Comparison of ENCODE assay signal across 30 cellular contexts in genomic region chr18:55079067-55079466, GRCh38.
"Had no signal": no experiment of that assay in that cellular context is flagged by ENCODE, and none has a peak within 500 bp of the region (broad histone marks: within the 10 kb centered on the region; RNA-seq: fewer than 3 reads in every experiment).

No MANE protein-coding gene starts in this region.

- H3K27me3 ChIP-seq: adrenal gland, breast epithelium, cardiac muscle cell, colonic mucosa had no signal

- H3K27ac Mint-ChIP-seq: activated CD4-positive, alpha-beta memory T cell treated with anti-CD3 and anti-CD28 coated beads for 36 hours; activated CD4-positive, alpha-beta T cell treated with anti-CD3 and anti-CD28 coated beads for 36 hours; activated CD4-positive, alpha-beta T cell treated with anti-CD3 and anti-CD28 coated beads, Interleukin-2, amount 10 ng/mL, durations not matched to agents 24 days and 14 days; activated CD8-positive, alpha-beta memory T cell treated with anti-CD3 and anti-CD28 coated beads, Interleukin-2, amount 10 ng/mL, durations not matched to agents 7 days and 5 days; activated CD8-positive, alpha-beta T cell treated with anti-CD3 and anti-CD28 coated beads, Interleukin-2, amount 10 ng/mL, durations not matched to agents 7 days and 5 days; activated naive CD4-positive, alpha-beta T cell treated with anti-CD3 and anti-CD28 coated beads for 36 hours; activated naive CD4-positive, alpha-beta T cell treated with anti-CD3 and anti-CD28 coated beads, Interleukin-2, amount 50 U/mL, for 24 hours; activated naive CD8-positive, alpha-beta T cell treated with anti-CD3 and anti-CD28 coated beads for 36 hours; activated naive CD8-positive, alpha-beta T cell treated with anti-CD3 and anti-CD28 coated beads, Interleukin-2, amount 50 U/mL, for 24 hours; activated T-helper 1 cell treated with anti-CD3 and anti-CD28 coated beads, Interleukin-12 subunit alpha, Interleukin-12 subunit beta, Interleukin-2, Interleukin-4 antibody, amounts not matched to agents 30 ng/mL and 10 ng/mL and 1 ng/mL, durations not matched to agents 14 hours and 24 hours and 36 hours; activated T-helper 2 cell treated with anti-CD3 and anti-CD28 coated beads, Interferon-gamma antibody, Interleukin-2, Interleukin-4, amounts not matched to agents 10 μg/mL and 5 μg/mL and 100 μg/mL, durations not matched to agents 14 hours and 24 hours and 36 hours had no signal

- FAIRE-seq: frontal cortex had no signal

- ATAC-seq: activated CD4-positive, alpha-beta T cell treated with anti-CD3 and anti-CD28 coated beads for 36 hours; activated CD8-positive, alpha-beta memory T cell treated with anti-CD3 and anti-CD28 coated beads, Interleukin-2, amount 10 ng/mL, durations not matched to agents 7 days and 5 days; activated CD8-positive, alpha-beta T cell treated with anti-CD3 and anti-CD28 coated beads, Interleukin-2, amount 10 ng/mL, durations not matched to agents 7 days and 5 days; activated naive CD8-positive, alpha-beta T cell treated with anti-CD3 and anti-CD28 coated beads, Interleukin-2, amount 50 U/mL, for 24 hours had no signal

- H3K4me3 Mint-ChIP-seq: activated CD4-positive, alpha-beta memory T cell treated with anti-CD3 and anti-CD28 coated beads for 36 hours; activated CD4-positive, alpha-beta T cell treated with anti-CD3 and anti-CD28 coated beads for 36 hours; activated CD4-positive, alpha-beta T cell treated with anti-CD3 and anti-CD28 coated beads, Interleukin-2, amount 10 ng/mL, durations not matched to agents 24 days and 14 days; activated CD8-positive, alpha-beta memory T cell treated with anti-CD3 and anti-CD28 coated beads, Interleukin-2, amount 10 ng/mL, durations not matched to agents 7 days and 5 days; activated CD8-positive, alpha-beta T cell treated with anti-CD3 and anti-CD28 coated beads, Interleukin-2, amount 10 ng/mL, durations not matched to agents 7 days and 5 days; activated naive CD4-positive, alpha-beta T cell treated with anti-CD3 and anti-CD28 coated beads for 36 hours; activated naive CD4-positive, alpha-beta T cell treated with anti-CD3 and anti-CD28 coated beads, Interleukin-2, amount 50 U/mL, for 24 hours; activated naive CD8-positive, alpha-beta T cell treated with anti-CD3 and anti-CD28 coated beads for 36 hours; activated naive CD8-positive, alpha-beta T cell treated with anti-CD3 and anti-CD28 coated beads, Interleukin-2, amount 50 U/mL, for 24 hours; activated T-helper 1 cell treated with anti-CD3 and anti-CD28 coated beads, Interleukin-12 subunit alpha, Interleukin-12 subunit beta, Interleukin-2, Interleukin-4 antibody, amounts not matched to agents 30 ng/mL and 10 ng/mL and 1 ng/mL, durations not matched to agents 14 hours and 24 hours and 36 hours had no signal

- H3K27ac ChIP-seq: breast epithelium, cardiac muscle cell, colonic mucosa, epithelial cell of prostate had no signal

- H3K4me1 ChIP-seq: adrenal gland, breast epithelium, colonic mucosa had no signal

- H3K36me3 ChIP-seq: adrenal gland, breast epithelium, cardiac muscle cell, colonic mucosa had no signal

- H3K9me3 Mint-ChIP-seq: activated CD4-positive, alpha-beta memory T cell treated with anti-CD3 and anti-CD28 coated beads for 36 hours; activated CD4-positive, alpha-beta T cell treated with anti-CD3 and anti-CD28 coated beads, Interleukin-2, amount 10 ng/mL, durations not matched to agents 24 days and 14 days; activated naive CD4-positive, alpha-beta T cell treated with anti-CD3 and anti-CD28 coated beads for 36 hours; activated naive CD4-positive, alpha-beta T cell treated with anti-CD3 and anti-CD28 coated beads, Interleukin-2, amount 50 U/mL, for 24 hours; activated naive CD8-positive, alpha-beta T cell treated with anti-CD3 and anti-CD28 coated beads for 36 hours; activated naive CD8-positive, alpha-beta T cell treated with anti-CD3 and anti-CD28 coated beads, Interleukin-2, amount 50 U/mL, for 24 hours; activated T-helper 1 cell treated with anti-CD3 and anti-CD28 coated beads, Interleukin-12 subunit alpha, Interleukin-12 subunit beta, Interleukin-2, Interleukin-4 antibody, amounts not matched to agents 30 ng/mL and 10 ng/mL and 1 ng/mL, durations not matched to agents 14 hours and 24 hours and 36 hours; activated T-helper 2 cell treated with anti-CD3 and anti-CD28 coated beads, Interferon-gamma antibody, Interleukin-2, Interleukin-4, amounts not matched to agents 10 μg/mL and 5 μg/mL and 100 μg/mL, durations not matched to agents 14 hours and 24 hours and 36 hours had no signal

- H3K4me1 Mint-ChIP-seq: activated CD4-positive, alpha-beta T cell treated with anti-CD3 and anti-CD28 coated beads for 36 hours; activated CD4-positive, alpha-beta T cell treated with anti-CD3 and anti-CD28 coated beads, Interleukin-2, amount 10 ng/mL, durations not matched to agents 24 days and 14 days; activated CD8-positive, alpha-beta memory T cell treated with anti-CD3 and anti-CD28 coated beads, Interleukin-2, amount 10 ng/mL, durations not matched to agents 7 days and 5 days; activated naive CD4-positive, alpha-beta T cell treated with anti-CD3 and anti-CD28 coated beads, Interleukin-2, amount 50 U/mL, for 24 hours; activated naive CD8-positive, alpha-beta T cell treated with anti-CD3 and anti-CD28 coated beads for 36 hours; activated naive CD8-positive, alpha-beta T cell treated with anti-CD3 and anti-CD28 coated beads, Interleukin-2, amount 50 U/mL, for 24 hours; brain had no signal

- H3K9me3 ChIP-seq: adrenal gland, breast epithelium, colonic mucosa had no signal

- DNase-seq: activated CD4-positive, alpha-beta memory T cell treated with anti-CD3 and anti-CD28 coated beads for 36 hours; activated CD4-positive, alpha-beta T cell treated with anti-CD3 and anti-CD28 coated beads for 36 hours; activated CD4-positive, alpha-beta T cell treated with anti-CD3 and anti-CD28 coated beads, Interleukin-2, amount 10 ng/mL, durations not matched to agents 24 days and 14 days; activated CD4-positive, CD25-positive, alpha-beta regulatory T cell; activated CD4-positive, CD25-positive, alpha-beta regulatory T cell treated with anti-CD3 and anti-CD28 coated beads, Interleukin-2, amount 50 U/mL, for 72 hours; activated CD8-positive, alpha-beta memory T cell treated with anti-CD3 and anti-CD28 coated beads, Interleukin-2, amount 10 ng/mL, durations not matched to agents 7 days and 5 days; activated CD8-positive, alpha-beta memory T cell treated with anti-CD3 and anti-CD28 coated beads, Interleukin-2, amount 50 U/mL, for 4 hours; activated CD8-positive, alpha-beta T cell treated with anti-CD3 and anti-CD28 coated beads, Interleukin-2, amount 10 ng/mL, durations not matched to agents 7 days and 5 days; activated effector memory CD4-positive, alpha-beta T cell treated with anti-CD3 and anti-CD28 coated beads, Interleukin-2, amount 50 U/mL, for 16 hours; activated naive CD4-positive, alpha-beta T cell treated with anti-CD3 and anti-CD28 coated beads for 36 hours; activated naive CD8-positive, alpha-beta T cell treated with anti-CD3 and anti-CD28 coated beads for 36 hours; activated naive CD8-positive, alpha-beta T cell treated with anti-CD3 and anti-CD28 coated beads, Interleukin-2, amount 50 U/mL, for 24 hours; activated T-cell treated with anti-CD3 and anti-CD28 coated beads, Interleukin-2, amount 50 U/mL, for 1 hour; activated T-cell treated with anti-CD3 and anti-CD28 coated beads, Interleukin-2, amount 50 U/mL, for 48 hours; adrenal gland; amygdala; aorta; central memory CD4-positive, alpha-beta T cell; cerebellar nuclear complex; colonic mucosa; effector CD8-positive, alpha-beta T cell; T-helper 2 cell had no signal

- H3K36me3 Mint-ChIP-seq: activated CD4-positive, alpha-beta memory T cell treated with anti-CD3 and anti-CD28 coated beads for 36 hours; activated CD8-positive, alpha-beta memory T cell treated with anti-CD3 and anti-CD28 coated beads, Interleukin-2, amount 10 ng/mL, durations not matched to agents 7 days and 5 days; activated naive CD4-positive, alpha-beta T cell treated with anti-CD3 and anti-CD28 coated beads, Interleukin-2, amount 50 U/mL, for 24 hours; activated naive CD8-positive, alpha-beta T cell treated with anti-CD3 and anti-CD28 coated beads for 36 hours; brain had no signal

- H3K4me3 ChIP-seq: adrenal gland, breast epithelium, cardiac muscle cell, colonic mucosa had no signal

- H3K27me3 Mint-ChIP-seq: activated CD4-positive, alpha-beta T cell treated with anti-CD3 and anti-CD28 coated beads for 36 hours; activated CD4-positive, alpha-beta T cell treated with anti-CD3 and anti-CD28 coated beads, Interleukin-2, amount 10 ng/mL, durations not matched to agents 24 days and 14 days; activated CD8-positive, alpha-beta memory T cell treated with anti-CD3 and anti-CD28 coated beads, Interleukin-2, amount 10 ng/mL, durations not matched to agents 7 days and 5 days; activated naive CD4-positive, alpha-beta T cell treated with anti-CD3 and anti-CD28 coated beads, Interleukin-2, amount 50 U/mL, for 24 hours; activated naive CD8-positive, alpha-beta T cell treated with anti-CD3 and anti-CD28 coated beads for 36 hours had no signal
